ENCODE assay signal across 8 cellular contexts in genomic region chr6:21438237-21438985, GRCh38.
A peak's percentile ranks its signal among the peaks of the same experiment; 100 is the strongest.
DNase-seq lines count a peak whose midpoint lies in the region; ATAC-seq and TF ChIP-seq lines count a peak whose summit lies in the region.

No MANE protein-coding gene starts in this region.

- ATAC-seq in HG03103 (IDR thresholded peaks at IDR 0.05; ENCODE audit: low read depth, unreplicated experiment), result peak; percentile 97

- dilution Hi-C loops in mammary epithelial cell (cut with HindIII; ENCODE audit: low sequenced_read_pairs), result no loop called here

- TF ChIP-seq EP300 in SK-N-SH (IDR thresholded peaks at IDR 0.05; ENCODE audit: borderline replicate concordance in 1 of 2, low read depth in 1 of 2, low read length in 1 of 2), result no peak

- H3K9ac ChIP-seq in mammary epithelial cell (ENCODE audit: insufficient read depth, low read length) (no peak overlapping the region), SK-N-SH (no peak overlapping the region)

- H3K4me1 ChIP-seq in mammary epithelial cell (ENCODE audit: insufficient read depth, low read length) (peaks cover 8% of the 10 kb centered on the region), breast epithelium (peaks cover 0 to 2% of the 10 kb centered on the region in 2 donors), SK-N-SH (ENCODE audit: control insufficient read depth in 1 of 2, insufficient read depth in 2 of 2, low read depth in 1 of 2, low read length in 1 of 2) (no peaks in the 10 kb centered on the region)

- no peak for TF ChIP-seq RAD21 in SK-N-SH (IDR thresholded peaks at IDR 0.05; ENCODE audit: low read length)

- no peak for TF ChIP-seq POLR2A in breast epithelium (IDR thresholded peaks at IDR 0.05)

- no peaks in the 10 kb centered on the region for H3F3A ChIP-seq in SK-N-SH (replicated peaks; ENCODE audit: insufficient read depth)

- H3K79me2 ChIP-seq in mammary epithelial cell (ENCODE audit: insufficient read depth, low read length), result no peaks in the 10 kb centered on the region
- no peaks in the 10 kb centered on the region for H3K79me2 ChIP-seq in SK-N-SH (ENCODE audit: insufficient read depth)

- no TSS peak for BruUV-seq in mammary epithelial cell (replicated peaks; lab: Mats Ljungman, UMichigan)

- H3K27ac ChIP-seq in mammary epithelial cell (ENCODE audit: insufficient read depth, low read depth, low read length) (no peak overlapping the region), breast epithelium (no peak overlapping the region), SK-N-SH (ENCODE audit: low read depth in 2 of 2, low read length in 1 of 2) (no peak overlapping the region)

- in situ Hi-C loops in mammary epithelial cell (cut with MboI; ENCODE audit: low sequenced_read_pairs in 2 of 2), result no loop called here

- H4K20me1 ChIP-seq in mammary epithelial cell (ENCODE audit: insufficient read depth, low read length) (no peaks in the 10 kb centered on the region), SK-N-SH (ENCODE audit: insufficient read depth) (no peaks in the 10 kb centered on the region)

- intact Hi-C loops in mammary epithelial cell (cut with micrococcal nuclease) (no loop called here), breast epithelium (cut with DNase I; ENCODE audit: low total_unique reads) (no loop called here)

- POLR2A ChIA-PET in SK-N-SH (lab: Yijun Ruan, JAX), result no interaction called here

- DNase-seq in mammary epithelial cell (peak; percentile 51), breast epithelium (ENCODE audit: low spot score in 2 of 2) (no peak), SW480 (ENCODE audit: low spot score) (peak; percentile 18), SW 1271 (lab: John Stamatoyannopoulos, UW) (no peak), SK-N-SH (no peak), NCI-H526 treated with DMSO at 0.1 percent for 48 hours (lab: John Stamatoyannopoulos, UW) (no peak)
- DNase-seq in stimulated activated CD4-positive, alpha-beta T cell treated with anti-CD3 and anti-CD28 coated beads, Interleukin-4, amount 100 ng/mL, for 48 hours (ENCODE audit: low read depth in 2 of 2), result peak; percentile 3 to 23

- H3K4me2 ChIP-seq in mammary epithelial cell (ENCODE audit: insufficient read depth, low read depth, low read length) (no peak overlapping the region), SK-N-SH (no peak overlapping the region)

- H3K27me3 ChIP-seq in mammary epithelial cell (ENCODE audit: insufficient read depth, low read length), result no peaks in the 10 kb centered on the region
- no peaks in the 10 kb centered on the region for H3K27me3 ChIP-seq in breast epithelium
- no peaks in the 10 kb centered on the region for H3K27me3 ChIP-seq in SK-N-SH (ENCODE audit: insufficient read depth)

- TF ChIP-seq CTCF in mammary epithelial cell (conservative IDR thresholded peaks at IDR 0.05 in 1 of 2, IDR thresholded peaks at IDR 0.05 in 1 of 2; ENCODE audit: extremely low read depth in 1 of 2, insufficient read depth in 1 of 2, low read depth in 1 of 2, low read length in 2 of 2) (no peak), breast epithelium (IDR thresholded peaks at IDR 0.05) (no peak), SK-N-SH (IDR thresholded peaks at IDR 0.05) (no peak)

- 100% methylated on average over 10 of the region's 10 CpGs for WGBS in mammary epithelial cell (ENCODE audit: low coverage, missing lambda C conversion rate)
- 89% methylated on average over 10 of the region's 10 CpGs for WGBS in SK-N-SH (ENCODE audit: low lambda C conversion rate)

- H3K9me2 ChIP-seq in SK-N-SH, result no peaks in the 10 kb centered on the region

- H3K9me3 ChIP-seq in mammary epithelial cell (replicated peaks; ENCODE audit: insufficient read depth, low read length) (no peaks in the 10 kb centered on the region), breast epithelium (no peaks in the 10 kb centered on the region), SK-N-SH (no peaks in the 10 kb centered on the region)

- CTCF ChIA-PET in mammary epithelial cell (lab: Charles Lee; ENCODE audit: low non-redundant PET) (no interaction called here), SK-N-SH (lab: Yijun Ruan, JAX) (interaction anchor here (1.5 kb wide), 1 partner anchor 85 kb away, joined by 3 read pairs; no protein-coding TSS in a partner anchor)

- H2AFZ ChIP-seq in mammary epithelial cell (ENCODE audit: low read depth, low read length), result no peak overlapping the region
- no peak overlapping the region for H2AFZ ChIP-seq in SK-N-SH (ENCODE audit: low read depth)

- no peak overlapping the region for H3K4me3 ChIP-seq in mammary epithelial cell (replicated peaks in 1 of 3; ENCODE audit: insufficient read depth in 1 of 3, low read depth in 2 of 3, low read length in 3 of 3)
- no peak overlapping the region for H3K4me3 ChIP-seq in breast epithelium
- H3K4me3 ChIP-seq in SK-N-SH (ENCODE audit: low read depth in 2 of 2, low read length in 1 of 2), result no peak overlapping the region

- H3K36me3 ChIP-seq in mammary epithelial cell (ENCODE audit: insufficient read depth, low read length), result no peaks in the 10 kb centered on the region
- H3K36me3 ChIP-seq in breast epithelium, result no peaks in the 10 kb centered on the region
- H3K36me3 ChIP-seq in SK-N-SH (replicated peaks in 1 of 2; ENCODE audit: control insufficient read depth in 1 of 2, insufficient read depth in 2 of 2, low read length in 1 of 2), result no peaks in the 10 kb centered on the region

TF ChIP-seq in SK-N-SH, 30 proteins besides CTCF, POLR2A, EP300 and RAD21:
- TF ChIP-seq YY1 (IDR thresholded peaks at IDR 0.05; ENCODE audit: low read depth) (no peak), IRF3 (IDR thresholded peaks at IDR 0.05; ENCODE audit: low read depth, low read length) (no peak), ZBTB33 (IDR thresholded peaks at IDR 0.05; ENCODE audit: borderline replicate concordance, low read depth) (no peak), FOSL2 (IDR thresholded peaks at IDR 0.05; ENCODE audit: borderline replicate concordance, low read depth) (no peak), MXI1 (IDR thresholded peaks at IDR 0.05; ENCODE audit: low read depth, low read length) (no peak), SMC3 (IDR thresholded peaks at IDR 0.05; ENCODE audit: low read depth, low read length) (no peak), REST (IDR thresholded peaks at IDR 0.05; ENCODE audit: low read depth, low read length) (no peak)

Comparison
In these comparisons a context has a peak if more than half of its experiments do, and no peak if none do; other contexts are left out.
1. DNase-seq: peak in mammary epithelial cell (single experiment), SW480 (single experiment) and stimulated activated CD4-positive, alpha-beta T cell treated with anti-CD3 and anti-CD28 coated beads, Interleukin-4, amount 100 ng/mL, for 48 hours (2 of 2); none in breast epithelium (0 of 2), SW 1271 (0 of 2), SK-N-SH (single experiment) and NCI-H526 treated with DMSO at 0.1 percent for 48 hours (single experiment).